In genomic region chr16:29848420-29849297, GRCh38 we compare ENCODE assay signal across 1 cellular context.
TF ChIP-seq lines count a peak whose summit lies in the region.

No MANE protein-coding gene starts in this region.

TF ChIP-seq in HepG2, 621 proteins besides CTCF, POLR2A, EP300 and RAD21 (continued from another document and continues in another):
- 0 out of 2 replicates have a peak, but pooled peaks have one; percentile 31 for TF ChIP-seq GMEB1 (CRISPR knock-in tag; IDR thresholded peaks at IDR 0.05; ENCODE audit: borderline replicate concordance)
- no peak for TF ChIP-seq RFXAP (CRISPR knock-in tag; IDR thresholded peaks at IDR 0.05; ENCODE audit: borderline replicate concordance)
- TF ChIP-seq LBX2 (CRISPR knock-in tag; IDR thresholded peaks at IDR 0.05; ENCODE audit: borderline replicate concordance) = no peak
- TF ChIP-seq NCOA5 (CRISPR knock-in tag; IDR thresholded peaks at IDR 0.05) = no peak
- no peak for TF ChIP-seq EZH2 (conservative IDR thresholded peaks at IDR 0.05; ENCODE audit: low read depth, low read length)
- TF ChIP-seq MED8 (CRISPR knock-in tag; IDR thresholded peaks at IDR 0.05; ENCODE audit: insufficient replicate concordance) = no peak
- no peak for TF ChIP-seq HIVEP1 (CRISPR knock-in tag; IDR thresholded peaks at IDR 0.05)
- TF ChIP-seq TOE1 (CRISPR knock-in tag; IDR thresholded peaks at IDR 0.05) = no peak
- TF ChIP-seq ZNF589 (CRISPR knock-in tag; conservative IDR thresholded peaks at IDR 0.05) = no peak
- TF ChIP-seq RFX3 (CRISPR knock-in tag; IDR thresholded peaks at IDR 0.05) = no peak
- TF ChIP-seq SIX1 (CRISPR knock-in tag; IDR thresholded peaks at IDR 0.05; ENCODE audit: borderline replicate concordance) = no peak
- TF ChIP-seq IRF1 (CRISPR knock-in tag; IDR thresholded peaks at IDR 0.05; ENCODE audit: low read depth) = no peak
- TF ChIP-seq ZNF468 (CRISPR knock-in tag; IDR thresholded peaks at IDR 0.05) = no peak
- no peak for TF ChIP-seq REL (CRISPR knock-in tag; conservative IDR thresholded peaks at IDR 0.05)
- TF ChIP-seq ZNF577 (CRISPR knock-in tag; IDR thresholded peaks at IDR 0.05; ENCODE audit: borderline replicate concordance, low read depth) = no peak
- peak; percentile 62; the same call in 1 of the 2 replicates for TF ChIP-seq MTA1 (CRISPR knock-in tag; IDR thresholded peaks at IDR 0.05; ENCODE audit: borderline replicate concordance)
- TF ChIP-seq SNAPC4 (CRISPR knock-in tag; IDR thresholded peaks at IDR 0.05) = no peak
- TF ChIP-seq BHLHE40 (IDR thresholded peaks at IDR 0.05; ENCODE audit: low read length) = no peak
- TF ChIP-seq MTA3 (CRISPR knock-in tag; IDR thresholded peaks at IDR 0.05) = no peak
- no peak for TF ChIP-seq NFIB (CRISPR knock-in tag; IDR thresholded peaks at IDR 0.05; ENCODE audit: borderline replicate concordance)
- TF ChIP-seq ZNF44 (CRISPR knock-in tag; IDR thresholded peaks at IDR 0.05) = no peak
- TF ChIP-seq ZNF878 (CRISPR knock-in tag; IDR thresholded peaks at IDR 0.05) = no peak
- TF ChIP-seq ZNF781 (CRISPR knock-in tag; IDR thresholded peaks at IDR 0.05; ENCODE audit: borderline replicate concordance, not compliant biosample characterization) = no peak
- TF ChIP-seq PLRG1 (conservative IDR thresholded peaks at IDR 0.05) = no peak
- no peak for TF ChIP-seq ZFP62 (CRISPR knock-in tag; IDR thresholded peaks at IDR 0.05)
- 0 out of 2 replicates have a peak, but pooled peaks have one; percentile 74 for TF ChIP-seq ZNF572 (CRISPR knock-in tag; IDR thresholded peaks at IDR 0.05)
- peak; percentile 75 for TF ChIP-seq SMC3 (IDR thresholded peaks at IDR 0.05; ENCODE audit: low read length)
- TF ChIP-seq ZNF674 (CRISPR knock-in tag; IDR thresholded peaks at IDR 0.05; ENCODE audit: low read depth) = no peak
- TF ChIP-seq FIP1L1 (IDR thresholded peaks at IDR 0.05; ENCODE audit: borderline replicate concordance, insufficient read depth, low read depth, low read length) = no peak
- TF ChIP-seq CREM (IDR thresholded peaks at IDR 0.05) = no peak
- TF ChIP-seq CREM (CRISPR knock-in tag; IDR thresholded peaks at IDR 0.05) = no peak
- TF ChIP-seq ZNF430 (CRISPR knock-in tag; IDR thresholded peaks at IDR 0.05) = no peak
- no peak for TF ChIP-seq ARID2 (CRISPR knock-in tag; IDR thresholded peaks at IDR 0.05; ENCODE audit: borderline replicate concordance)
- TF ChIP-seq ZNF687 (CRISPR knock-in tag; IDR thresholded peaks at IDR 0.05) = peak; percentile 68
- TF ChIP-seq NR0B2 (CRISPR knock-in tag; IDR thresholded peaks at IDR 0.05) = no peak
- no peak for TF ChIP-seq AFF4 (CRISPR knock-in tag; IDR thresholded peaks at IDR 0.05)
- TF ChIP-seq SMAD9 (CRISPR knock-in tag; IDR thresholded peaks at IDR 0.05) = no peak
- TF ChIP-seq SNAI1 (CRISPR knock-in tag; IDR thresholded peaks at IDR 0.05; ENCODE audit: borderline replicate concordance) = no peak
- no peak for TF ChIP-seq RORA (CRISPR knock-in tag; IDR thresholded peaks at IDR 0.05)
- TF ChIP-seq MIXL1 (CRISPR knock-in tag; IDR thresholded peaks at IDR 0.05) = 0 out of 2 replicates have a peak, but pooled peaks have one; percentile 37
- no peak for TF ChIP-seq SIN3B (IDR thresholded peaks at IDR 0.05; ENCODE audit: low read length)
- TF ChIP-seq ERF (CRISPR knock-in tag; IDR thresholded peaks at IDR 0.05) = peak; percentile 65; the same call in 1 of the 2 replicates
- TF ChIP-seq PCBP1 (IDR thresholded peaks at IDR 0.05; ENCODE audit: borderline replicate concordance, low read depth, low read length) = no peak
- TF ChIP-seq MXD1 (CRISPR knock-in tag; IDR thresholded peaks at IDR 0.05) = no peak
- TF ChIP-seq PHB2 (IDR thresholded peaks at IDR 0.05; ENCODE audit: partially characterized antibody) = no peak
- no peak for TF ChIP-seq ZMYM2 (CRISPR knock-in tag; IDR thresholded peaks at IDR 0.05)
- peak; percentile 52; the same call in 1 of the 2 replicates for TF ChIP-seq MIER3 (CRISPR knock-in tag; IDR thresholded peaks at IDR 0.05; ENCODE audit: borderline replicate concordance)
- peak; percentile 46; the same call in 1 of the 2 replicates for TF ChIP-seq SPEN (CRISPR knock-in tag; IDR thresholded peaks at IDR 0.05; ENCODE audit: low read depth)
- TF ChIP-seq GATAD1 (CRISPR knock-in tag; IDR thresholded peaks at IDR 0.05) = 0 out of 2 replicates have a peak, but pooled peaks have one; percentile 47
- no peak for TF ChIP-seq NRL (CRISPR knock-in tag; IDR thresholded peaks at IDR 0.05; ENCODE audit: borderline replicate concordance)
- no peak for TF ChIP-seq ZBTB37 (CRISPR knock-in tag; IDR thresholded peaks at IDR 0.05)
- TF ChIP-seq ELF1 (CRISPR knock-in tag; IDR thresholded peaks at IDR 0.05) = peak; percentile 48; the same call in 1 of the 2 replicates
- TF ChIP-seq KDM6A (CRISPR knock-in tag; IDR thresholded peaks at IDR 0.05; ENCODE audit: low read depth) = no peak
- no peak for TF ChIP-seq HMG20A (CRISPR knock-in tag; IDR thresholded peaks at IDR 0.05; ENCODE audit: borderline replicate concordance)
